Comparison of ENCODE assay signal across 1 cellular context in genomic region chr2:74835831-74836674, GRCh38.
TF ChIP-seq lines count a peak whose summit lies in the region.

No MANE protein-coding gene starts in this region.

TF ChIP-seq in HepG2, 621 proteins besides CTCF, POLR2A, EP300 and RAD21 (continued from another document and continues in another):
- TF ChIP-seq ZBTB40 (IDR thresholded peaks at IDR 0.05) (no peak), ZBTB40 (CRISPR knock-in tag; IDR thresholded peaks at IDR 0.05) (no peak), ZNF468 (CRISPR knock-in tag; IDR thresholded peaks at IDR 0.05) (no peak), SMAD3 (CRISPR knock-in tag; IDR thresholded peaks at IDR 0.05) (no peak; the same call in 1 of the 2 replicates), TBX2 (CRISPR knock-in tag; IDR thresholded peaks at IDR 0.05; ENCODE audit: borderline replicate concordance) (no peak; the same call in 1 of the 2 replicates), NCOA2 (CRISPR knock-in tag; IDR thresholded peaks at IDR 0.05) (peak; percentile 19; the same call in 1 of the 2 replicates), ZIK1 (CRISPR knock-in tag; IDR thresholded peaks at IDR 0.05; ENCODE audit: borderline replicate concordance, low read depth) (no peak), MED8 (CRISPR knock-in tag; IDR thresholded peaks at IDR 0.05; ENCODE audit: insufficient replicate concordance) (no peak), NRL (CRISPR knock-in tag; IDR thresholded peaks at IDR 0.05; ENCODE audit: borderline replicate concordance) (no peak), GATAD2A (CRISPR knock-in tag; IDR thresholded peaks at IDR 0.05) (peak; percentile 49; the same call in 1 of the 2 replicates), CEBPZ (IDR thresholded peaks at IDR 0.05; ENCODE audit: low read length) (no peak), ZHX2 (IDR thresholded peaks at IDR 0.05; ENCODE audit: low read depth) (no peak), ZHX2 (CRISPR knock-in tag; IDR thresholded peaks at IDR 0.05; ENCODE audit: borderline replicate concordance) (no peak), XRCC5 (optimal IDR thresholded peaks at IDR 0.05; ENCODE audit: low read length) (no peak), ZNF44 (CRISPR knock-in tag; IDR thresholded peaks at IDR 0.05) (no peak), SRSF9 (IDR thresholded peaks at IDR 0.05; ENCODE audit: borderline replicate concordance, insufficient read depth, low read depth, low read length, poor library complexity, severe bottlenecking) (no peak), ZUFSP (CRISPR knock-in tag; IDR thresholded peaks at IDR 0.05; ENCODE audit: borderline replicate concordance) (no peak), ATF7-NPFF (CRISPR knock-in tag; IDR thresholded peaks at IDR 0.05; ENCODE audit: low read depth) (no peak; the same call in 1 of the 2 replicates), EED (CRISPR knock-in tag; IDR thresholded peaks at IDR 0.05) (no peak), LBX2 (CRISPR knock-in tag; IDR thresholded peaks at IDR 0.05; ENCODE audit: borderline replicate concordance) (no peak), ZHX1 (CRISPR knock-in tag; IDR thresholded peaks at IDR 0.05; ENCODE audit: low read depth) (no peak), FOXA3 (CRISPR knock-in tag; IDR thresholded peaks at IDR 0.05) (0 out of 2 replicates have a peak, but pooled peaks have one; percentile 8), ZKSCAN1 (IDR thresholded peaks at IDR 0.05; ENCODE audit: low read length) (no peak), POGZ (CRISPR knock-in tag; IDR thresholded peaks at IDR 0.05) (no peak), HMG20B (CRISPR knock-in tag; conservative IDR thresholded peaks at IDR 0.05) (no peak), TBX3 (IDR thresholded peaks at IDR 0.05; ENCODE audit: borderline replicate concordance) (no peak), KLF13 (CRISPR knock-in tag; IDR thresholded peaks at IDR 0.05) (no peak), ZNF24 (IDR thresholded peaks at IDR 0.05) (no peak), ZNF629 (CRISPR knock-in tag; conservative IDR thresholded peaks at IDR 0.05) (no peak), STAG1 (CRISPR knock-in tag; IDR thresholded peaks at IDR 0.05) (peak; percentile 73)
